In genomic region chr11:65720237-65720934, GRCh38 we compare ENCODE assay signal across 8 cellular contexts. TPM values are rescaled to one million over a fixed set of nuclear protein-coding genes. Genes with fewer than 3 reads are reported as not detected.
DNase-seq lines count a peak whose midpoint lies in the region; ATAC-seq and TF ChIP-seq lines count a peak whose summit lies in the region.

TSS of gene RNASEH2C (minus strand) at chr11:65720798. CDS start at chr11:65720758, 40 bp downstream.

- no peak for TF ChIP-seq EP300 in transverse colon (IDR thresholded peaks at IDR 0.05; ENCODE audit: low read depth)

- CTCF ChIA-PET in GM10248 (lab: Yijun Ruan, JAX) = interaction anchor here (0.7 to 5.7 kb wide), 11 partner anchors 9 to 171 kb away, joined by 3 to 33 read pairs (median 5); partner anchors contain the start of genes AP5B1, FIBP and KAT5

- POLR2A ChIA-PET in GM10248 (lab: Yijun Ruan, JAX) = interaction anchor here (0.6 to 2.2 kb wide), 5 partner anchors 8 to 1733 kb away, joined by 3 to 18 read pairs (median 5); partner anchors contain the start of genes KAT5 and RELA

- no peaks in the 10 kb centered on the region for H3K27me3 ChIP-seq in adipocyte (replicated peaks; ENCODE audit: control insufficient read depth, insufficient read depth, low read length)
- H3K27me3 ChIP-seq in heart left ventricle = no peaks in the 10 kb centered on the region
- H3K27me3 ChIP-seq in transverse colon = no peaks in the 10 kb centered on the region

- DNase-seq in GM10248 (ENCODE audit: extremely low spot score) (peak; percentile 93), NCI-H1092 treated with DMSO at 0.1 percent for 48 hours (lab: John Stamatoyannopoulos, UW) (peak; percentile 85), T follicular helper cell (ENCODE audit: low read depth) (peak; percentile 64), adipocyte (ENCODE audit: low read depth) (peak; percentile 95), heart left ventricle (peak; percentile 87 to 92 (median 87)), pons (ENCODE audit: low spot score) (peak; percentile 89), transverse colon (peak; percentile 86)

- H3K4me1 ChIP-seq in adipocyte (ENCODE audit: control insufficient read depth, insufficient read depth, low read length) (peaks cover 14% of the 10 kb centered on the region), heart left ventricle (peaks cover 8 to 30% (median 16%) of the 10 kb centered on the region in 12 donors), transverse colon (peaks cover 11 to 21% (median 15%) of the 10 kb centered on the region in 4 donors)

- H3K9me3 ChIP-seq in adipocyte (ENCODE audit: control insufficient read depth, low read length) (no peaks in the 10 kb centered on the region), heart left ventricle (no peaks in the 10 kb centered on the region), transverse colon (no peaks in the 10 kb centered on the region)

- TF ChIP-seq POLR2A in heart left ventricle (IDR thresholded peaks at IDR 0.05) (peak in 1 of 2 donors; percentile 90), transverse colon (IDR thresholded peaks at IDR 0.05) (peak; percentile 77)

- TF ChIP-seq CTCF in GM10248 (IDR thresholded peaks at IDR 0.05; ENCODE audit: control extremely low read depth, extremely low read depth, low read depth, missing control alignments) (no peak), heart left ventricle (IDR thresholded peaks at IDR 0.05) (peak in 1 of 12 donors; percentile 30), transverse colon (IDR thresholded peaks at IDR 0.05) (peak in 2 of 5 experiments; percentile 6 to 16)

- intact Hi-C loops in heart left ventricle (cut with DNase I) = loop anchor here in 1 of 10 donors (5.0 kb wide), 1 partner anchor 52 kb away; no protein-coding TSS in a partner anchor
- intact Hi-C loops in transverse colon (cut with DNase I; ENCODE audit: low total_unique reads) = no loop called here

- in situ Hi-C loops in transverse colon (cut with MboI; ENCODE audit: low pct_ligation_motif_present in 1 of 4, low pct_unique_long_range_greater_than_20kb in 1 of 4, low sequenced_read_pairs in 3 of 4) = loop anchor here in 3 of 4 donors (25.0 kb wide), 2 partner anchors 92 to 267 kb away; no protein-coding TSS in a partner anchor

- 0 to 1% (median 0%) methylated on average over 44 to 76 of the region's 76 CpGs for WGBS in heart left ventricle, 4 donors
- WGBS in transverse colon (ENCODE audit: low coverage in 1 of 2), 2 donors = 0 to 1% methylated on average over 5 to 52 of the region's 76 CpGs

- ATAC-seq in HG02588 (IDR thresholded peaks at IDR 0.05; ENCODE audit: unreplicated experiment) (peak; percentile 74), heart left ventricle (peak; percentile 85 to 96 (median 96))

- H3K9ac ChIP-seq in adipocyte (ENCODE audit: low read length) = peak within 1 kb of the TSS; percentile 90

- H3K27ac ChIP-seq in heart left ventricle = peak within 1 kb of the TSS; percentile 63 to 96 (median 90)
- peak within 1 kb of the TSS; percentile 84 to 93 (median 92) for H3K27ac ChIP-seq in transverse colon

- H3K4me3 ChIP-seq in adipocyte (ENCODE audit: low read length) (peak within 1 kb of the TSS; percentile 93), heart left ventricle (peak within 1 kb of the TSS; percentile 48 to 97 (median 80)), transverse colon (peak within 1 kb of the TSS; percentile 60 to 89 (median 79))

- H3K36me3 ChIP-seq in adipocyte (ENCODE audit: control insufficient read depth, insufficient read depth, low read length, severe bottlenecking) = peaks cover 35% of the 10 kb centered on the region
- H3K36me3 ChIP-seq in heart left ventricle = peaks cover 0 to 44% (median 40%) of the 10 kb centered on the region in 9 donors
- peaks cover 0 to 36% (median 6%) of the 10 kb centered on the region in 4 donors for H3K36me3 ChIP-seq in transverse colon

RNA-seq across cellular contexts. Expression of gene RNASEH2C, which starts in this region (rescaled TPM):
- total RNA-seq in heart left ventricle (100 to 1,000 TPM in 2 of 9 donors, 10 to 100 TPM in 7; 31.7 to 131 (median 44.6) TPM), transverse colon (100 to 1,000 TPM in 2 of 4 donors, 10 to 100 TPM in 2; 70.2 to 231 (median 111) TPM)
- 100 to 1,000 TPM in 1 of 2 donors, 10 to 100 TPM in 1; 90.5 to 120 TPM for polyA plus RNA-seq in heart left ventricle

Comparison
In these comparisons a context has a peak if more than half of its experiments do, and no peak if none do; other contexts are left out.
1. Peak in every context shown above with its lines: DNase-seq, ATAC-seq, H3K4me3 ChIP-seq and H3K27ac ChIP-seq.